1 cellular context compared by ENCODE assay signal in the genomic region with DNA sequence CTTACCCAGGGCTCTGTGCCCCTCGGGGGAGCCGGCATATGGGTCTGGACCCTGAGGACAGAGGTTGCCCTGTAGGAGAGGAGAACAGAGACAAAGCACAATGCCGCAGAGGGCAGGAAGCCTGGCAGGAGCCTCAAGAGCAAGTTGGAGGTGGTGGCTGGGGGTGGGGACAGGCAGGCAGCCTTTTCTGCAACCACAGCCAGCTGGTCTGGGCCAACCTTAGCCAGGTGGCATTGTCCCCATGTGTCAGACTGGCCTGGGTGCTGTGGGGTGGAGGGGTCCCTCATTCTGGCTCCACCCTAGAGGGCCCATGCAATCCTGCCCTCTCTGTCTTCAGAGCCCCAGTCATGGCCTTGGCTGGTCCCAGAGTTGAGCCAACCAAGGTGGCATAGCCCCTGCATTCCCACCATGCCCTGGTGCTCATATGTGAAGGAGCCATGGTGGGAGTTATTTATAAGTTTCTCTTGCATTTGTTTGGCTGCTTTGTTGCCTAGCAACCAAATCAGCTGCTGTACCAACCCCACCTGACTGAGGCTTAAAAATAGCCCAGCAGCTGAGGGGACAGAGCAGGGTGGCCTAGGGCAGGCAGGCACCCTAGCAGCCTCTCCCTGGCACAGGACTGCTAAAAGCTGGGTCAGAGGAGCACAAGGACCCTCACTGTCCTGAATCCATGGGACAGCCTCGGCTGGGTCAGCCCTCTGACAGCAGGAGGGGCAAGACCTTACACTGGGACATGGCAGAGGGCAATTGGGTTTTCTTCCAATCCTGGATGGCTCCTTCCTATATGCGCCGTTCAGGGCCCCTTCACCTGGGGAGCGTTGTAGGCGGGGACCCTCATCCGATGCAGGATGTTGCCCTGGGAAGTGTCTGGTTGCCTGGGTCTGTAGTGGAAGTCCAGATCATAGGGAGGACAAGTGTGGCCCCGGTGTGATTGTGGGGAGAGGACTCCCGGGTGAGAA.
TF ChIP-seq lines count a peak whose summit lies in the region.

No MANE protein-coding gene starts in this region.

TF ChIP-seq in endothelial cell of umbilical vein, 7 proteins besides CTCF, POLR2A, EP300 and RAD21:
- TF ChIP-seq EZH2 (IDR thresholded peaks at IDR 0.05; ENCODE audit: borderline replicate concordance, low read depth, low read length, severe bottlenecking) = no peak
- TF ChIP-seq JUN (IDR thresholded peaks at IDR 0.05; ENCODE audit: borderline replicate concordance, insufficient read depth, insufficient read length, low read depth) = no peak
- no peak for TF ChIP-seq FOS (IDR thresholded peaks at IDR 0.05; ENCODE audit: borderline replicate concordance, insufficient read depth, low read length)
- no peak for TF ChIP-seq MYC (IDR thresholded peaks at IDR 0.05; ENCODE audit: low read depth, low read length)
- TF ChIP-seq POLR2AphosphoS5 (IDR thresholded peaks at IDR 0.05; ENCODE audit: insufficient read depth, low read depth, low read length) = no peak
- no peak for TF ChIP-seq GATA2 (IDR thresholded peaks at IDR 0.05; ENCODE audit: insufficient read depth, insufficient read length, low read depth, low read length)
- TF ChIP-seq, protein P1, sequence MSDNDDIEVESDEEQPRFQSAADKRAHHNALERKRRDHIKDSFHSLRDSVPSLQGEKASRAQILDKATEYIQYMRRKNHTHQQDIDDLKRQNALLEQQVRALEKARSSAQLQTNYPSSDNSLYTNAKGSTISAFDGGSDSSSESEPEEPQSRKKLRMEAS (IDR thresholded peaks at IDR 0.05; ENCODE audit: insufficient read depth, insufficient read length) = no peak
